In the genomic region with DNA sequence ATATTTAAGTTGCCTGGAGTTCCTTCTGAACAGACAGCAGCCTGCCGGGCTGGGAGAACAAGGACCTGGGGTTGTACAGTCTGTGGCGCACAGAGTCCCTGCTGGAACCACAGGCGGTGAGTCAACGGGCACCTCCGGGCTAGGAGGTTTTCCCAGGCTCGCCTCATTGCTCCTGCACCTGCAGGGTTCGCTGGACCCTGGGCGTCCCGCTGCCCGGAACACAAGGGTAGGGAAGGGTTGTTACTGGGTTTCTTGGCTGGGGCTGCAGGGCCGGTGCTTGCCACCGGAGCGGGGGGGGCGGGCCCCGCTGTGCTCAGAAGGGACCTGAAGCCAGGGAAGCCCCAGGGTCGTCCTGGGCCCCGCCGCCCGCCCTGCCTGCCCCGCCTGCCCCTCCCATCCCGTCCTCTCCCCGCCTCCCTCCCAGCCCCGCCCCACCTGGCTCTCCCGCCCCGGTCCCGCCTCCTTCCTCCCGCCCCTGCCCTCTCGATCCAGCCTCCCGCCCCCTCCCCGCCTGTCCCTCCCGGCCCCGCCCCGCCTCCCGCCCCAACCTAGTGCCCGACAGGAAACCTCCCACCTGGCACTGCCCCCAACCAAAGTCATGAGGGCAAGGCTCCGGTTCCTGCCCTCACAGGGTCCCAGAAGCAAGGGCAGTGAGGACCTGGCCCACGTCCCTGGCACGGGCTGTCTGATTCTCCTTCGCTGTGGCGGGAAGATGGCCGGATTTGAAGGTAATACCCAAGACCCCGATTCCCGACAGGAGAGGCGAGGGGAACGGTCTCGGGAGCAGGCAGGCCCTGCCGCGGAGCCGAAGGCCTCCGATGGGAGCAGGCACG, we compare ENCODE assay signal across 8 cellular contexts. TPM values are rescaled to one million over a fixed set of nuclear protein-coding genes. Genes with fewer than 3 reads are reported as not detected.
DNase-seq lines count a peak whose midpoint lies in the region; ATAC-seq and TF ChIP-seq lines count a peak whose summit lies in the region.

No MANE protein-coding gene starts in this region.

- H3K27me3 ChIP-seq in A673 (replicated peaks; ENCODE audit: insufficient read depth, low read depth, low read length, poor library complexity) (no peaks in the 10 kb centered on the region), parathyroid adenoma (ENCODE audit: control insufficient read depth, insufficient read depth, low read length) (no peaks in the 10 kb centered on the region), upper lobe of right lung (no peaks in the 10 kb centered on the region)

- peaks cover 5% of the 10 kb centered on the region for H3K36me3 Mint-ChIP-seq in activated naive CD4-positive, alpha-beta T cell treated with anti-CD3 and anti-CD28 coated beads, Interleukin-2, amount 10 ng/mL, durations not matched to agents 7 days and 5 days

- peak overlapping the region; percentile 52 for H3K27ac Mint-ChIP-seq in activated naive CD4-positive, alpha-beta T cell treated with anti-CD3 and anti-CD28 coated beads, Interleukin-2, amount 10 ng/mL, durations not matched to agents 7 days and 5 days

- H3K9me3 Mint-ChIP-seq in activated naive CD4-positive, alpha-beta T cell treated with anti-CD3 and anti-CD28 coated beads, Interleukin-2, amount 10 ng/mL, durations not matched to agents 7 days and 5 days: peaks cover 9% of the 10 kb centered on the region

- H3K79me2 ChIP-seq in parathyroid adenoma: no peaks in the 10 kb centered on the region

- intact Hi-C loops in A673 (cut with micrococcal nuclease; ENCODE audit: unreplicated experiment): no loop called here
- intact Hi-C loops in Right ventricle myocardium inferior (cut with DNase I): loop anchor here (5.0 kb wide), 1 partner anchor 241 kb away; no protein-coding TSS in a partner anchor
- intact Hi-C loops in upper lobe of right lung (cut with DNase I): no loop called here

- no TSS peak for BruUV-seq in A673 (replicated peaks; lab: Mats Ljungman, UMichigan)

- H3K27ac ChIP-seq in A673 (ENCODE audit: low read depth, low read length, poor library complexity, severe bottlenecking) (peak overlapping the region; percentile 78), parathyroid adenoma (peak overlapping the region; percentile 57), upper lobe of right lung (peak overlapping the region; percentile 55)

- ATAC-seq in GM18909 (IDR thresholded peaks at IDR 0.05; ENCODE audit: poor library complexity, unreplicated experiment): peak; percentile 42
- peak; percentile 69 for ATAC-seq in Right ventricle myocardium inferior
- ATAC-seq in upper lobe of right lung: peak; percentile 84

- H3K9me3 ChIP-seq in A673 (ENCODE audit: low read depth, low read length, poor library complexity, severe bottlenecking) (no peaks in the 10 kb centered on the region), parathyroid adenoma (ENCODE audit: control insufficient read depth, low read length) (no peaks in the 10 kb centered on the region), upper lobe of right lung (no peaks in the 10 kb centered on the region)

- DNase-seq in A673 (ENCODE audit: low spot score): peak; percentile 77
- peak; percentile 27 for DNase-seq in KG1 (lab: John Stamatoyannopoulos, UW)
- peak; percentile 51 for DNase-seq in SHP77 treated with DMSO at 0.1 percent for 48 hours (lab: John Stamatoyannopoulos, UW)
- peak; percentile 82 for DNase-seq in activated naive CD4-positive, alpha-beta T cell treated with anti-CD3 and anti-CD28 coated beads, Interleukin-2, amount 10 ng/mL, durations not matched to agents 7 days and 5 days
- DNase-seq in Right ventricle myocardium inferior (ENCODE audit: missing footprints): peak; percentile 84
- DNase-seq in upper lobe of right lung: peak; percentile 92

- H3K4me1 ChIP-seq in A673 (ENCODE audit: insufficient read depth, low read length, poor library complexity, severe bottlenecking) (peaks cover 8% of the 10 kb centered on the region), parathyroid adenoma (peaks cover 13% of the 10 kb centered on the region), upper lobe of right lung (peaks cover 21% of the 10 kb centered on the region)

- peaks cover 28% of the 10 kb centered on the region for H3K27me3 Mint-ChIP-seq in activated naive CD4-positive, alpha-beta T cell treated with anti-CD3 and anti-CD28 coated beads, Interleukin-2, amount 10 ng/mL, durations not matched to agents 7 days and 5 days

- no peak overlapping the region for H3K9ac ChIP-seq in parathyroid adenoma

- H3K36me3 ChIP-seq in A673 (ENCODE audit: insufficient read depth, low read length, poor library complexity, severe bottlenecking) (peaks cover 14% of the 10 kb centered on the region), parathyroid adenoma (ENCODE audit: control insufficient read depth, insufficient read depth, low read length) (no peaks in the 10 kb centered on the region), upper lobe of right lung (peaks cover 18% of the 10 kb centered on the region)

- peak overlapping the region; percentile 78 for H3K4me3 Mint-ChIP-seq in activated naive CD4-positive, alpha-beta T cell treated with anti-CD3 and anti-CD28 coated beads, Interleukin-2, amount 10 ng/mL, durations not matched to agents 7 days and 5 days

- peaks cover 28% of the 10 kb centered on the region for H3K4me1 Mint-ChIP-seq in activated naive CD4-positive, alpha-beta T cell treated with anti-CD3 and anti-CD28 coated beads, Interleukin-2, amount 10 ng/mL, durations not matched to agents 7 days and 5 days

- H3K4me3 ChIP-seq in A673 (ENCODE audit: low read depth, low read length, poor library complexity, severe bottlenecking) (peak overlapping the region; percentile 57), parathyroid adenoma (ENCODE audit: low read depth, low read length) (peak overlapping the region; percentile 62), upper lobe of right lung (peak overlapping the region; percentile 61)

- POLR2A ChIA-PET in A673 (lab: Charles Lee; ENCODE audit: low non-redundant PET): no interaction called here

- no peak for TF ChIP-seq CTCF in A673 (conservative IDR thresholded peaks at IDR 0.05; ENCODE audit: low read depth, low read length)
- TF ChIP-seq CTCF in parathyroid adenoma (IDR thresholded peaks at IDR 0.05): no peak
- no peak for TF ChIP-seq CTCF in upper lobe of right lung (IDR thresholded peaks at IDR 0.05)

- H3K4me2 ChIP-seq in parathyroid adenoma (ENCODE audit: low read length): peak overlapping the region; percentile 94

- CTCF ChIA-PET in A673 (lab: Charles Lee): no interaction called here
- CTCF ChIA-PET in activated naive CD4-positive, alpha-beta T cell treated with anti-CD3 and anti-CD28 coated beads, Interleukin-2, amount 10 ng/mL, durations not matched to agents 7 days and 5 days (lab: Charles Lee): interaction anchor here (1.0 to 1.5 kb wide), 2 partner anchors 220 to 225 kb away, joined by 3 to 5 read pairs; a partner anchor contains a TSS

- peak overlapping the region; percentile 67 for H2AFZ ChIP-seq in parathyroid adenoma

RNA-seq across cellular contexts. Expression of a gene that starts 6.8 kb away (rescaled TPM):
- total RNA-seq in A673 (2021) (20.7 and 23.2 TPM in 2 replicates), Right ventricle myocardium inferior (7.1 TPM), upper lobe of right lung (15.1 TPM)

RNA-seq across cellular contexts. Expression of a gene that starts 7.0 kb away (rescaled TPM):
- 36.4 and 40.8 TPM in 2 replicates for total RNA-seq in A673 (2021)
- 30.1 TPM for total RNA-seq in Right ventricle myocardium inferior
- total RNA-seq in upper lobe of right lung: 27.7 TPM

Comparison
In these comparisons a context has a peak if more than half of its experiments do, and no peak if none do; other contexts are left out.
1. Peak in every context shown above with its lines: DNase-seq, ATAC-seq, H3K4me3 ChIP-seq and H3K27ac ChIP-seq.
2. DNase-seq: peak in every context shown above with its lines; median percentile 92 in upper lobe of right lung; 84 in Right ventricle myocardium inferior; 82 in activated naive CD4-positive, alpha-beta T cell treated with anti-CD3 and anti-CD28 coated beads, Interleukin-2, amount 10 ng/mL, durations not matched to agents 7 days and 5 days; 77 in A673; 51 in SHP77 treated with DMSO at 0.1 percent for 48 hours; 27 in KG1.